ENCODE assay signal across 25 cellular contexts in genomic region chr6:137116807-137117206, GRCh38. TPM values are rescaled to one million over a fixed set of nuclear protein-coding genes. Genes with fewer than 3 reads are reported as not detected.
"Had no signal": no experiment of that assay in that cellular context is flagged by ENCODE, and none has a peak within 500 bp of the region (broad histone marks: within the 10 kb centered on the region; RNA-seq: fewer than 3 reads in every experiment).

No MANE protein-coding gene starts in this region.

- DNase-seq: activated B cell treated with CpG ODN at 0.5 μM for 24 hours; activated CD4-positive, alpha-beta memory T cell treated with anti-CD3 and anti-CD28 coated beads for 36 hours; activated CD4-positive, alpha-beta T cell treated with anti-CD3 and anti-CD28 coated beads, Interleukin-2, amount 10 ng/mL, durations not matched to agents 7 days and 5 days; activated CD8-positive, alpha-beta memory T cell treated with anti-CD3 and anti-CD28 coated beads for 24 hours; activated effector memory CD4-positive, alpha-beta T cell treated with anti-CD3 and anti-CD28 coated beads, Interleukin-2, amount 50 U/mL, for 16 hours; activated naive CD4-positive, alpha-beta T cell treated with anti-CD3 and anti-CD28 coated beads for 36 hours; activated naive CD8-positive, alpha-beta T cell treated with anti-CD3 and anti-CD28 coated beads, Interleukin-2, amount 10 ng/mL, durations not matched to agents 7 days and 5 days; activated T-cell treated with anti-CD3 and anti-CD28 coated beads, Interleukin-2, amount 50 U/mL, for 4 hours; adrenal gland; aorta; MG63; MV-4-11; NCI-H1092 treated with DMSO at 0.1 percent for 48 hours; NCI-H1436; NCI-H187; NCI-H2081; NCI-H446 treated with DMSO at 0.1 percent for 48 hours; NCI-H524 treated with DMSO at 0.1 percent for 48 hours; Peyer's patch; Right ventricle myocardium superior; SJCRH30; SK-N-SH had no signal

- H3K4me3 ChIP-seq: adrenal gland, breast epithelium, MG63, Peyer's patch, SJCRH30 had no signal

- H3K4me1 ChIP-seq: adrenal gland, breast epithelium, SJCRH30 had no signal

- H3K36me3 ChIP-seq: adrenal gland, breast epithelium, MG63, Peyer's patch, SJCRH30 had no signal

- H3K9me3 ChIP-seq: adrenal gland, MG63, SJCRH30, SK-N-SH had no signal

- H3K27me3 ChIP-seq: adrenal gland, breast epithelium, MG63, Peyer's patch, SJCRH30 had no signal

- H3K9ac ChIP-seq: SK-N-SH had no signal

- H3K27ac ChIP-seq: adrenal gland, Peyer's patch, RWPE1, SJCRH30 had no signal

- H3K4me3 Mint-ChIP-seq: activated B cell treated with CpG ODN at 0.5 μM for 24 hours; activated CD4-positive, alpha-beta memory T cell treated with anti-CD3 and anti-CD28 coated beads for 36 hours; activated CD4-positive, alpha-beta T cell treated with anti-CD3 and anti-CD28 coated beads, Interleukin-2, amount 10 ng/mL, durations not matched to agents 7 days and 5 days; activated naive CD4-positive, alpha-beta T cell treated with anti-CD3 and anti-CD28 coated beads for 36 hours; activated naive CD8-positive, alpha-beta T cell treated with anti-CD3 and anti-CD28 coated beads, Interleukin-2, amount 10 ng/mL, durations not matched to agents 7 days and 5 days; activated T-cell treated with anti-CD3 and anti-CD28 coated beads, Interleukin-2, amount 50 U/mL, for 4 hours had no signal

- H3K27ac Mint-ChIP-seq: activated B cell treated with CpG ODN at 0.5 μM for 24 hours; activated CD4-positive, alpha-beta memory T cell treated with anti-CD3 and anti-CD28 coated beads for 36 hours; activated CD4-positive, alpha-beta T cell treated with anti-CD3 and anti-CD28 coated beads, Interleukin-2, amount 10 ng/mL, durations not matched to agents 7 days and 5 days; activated naive CD4-positive, alpha-beta T cell treated with anti-CD3 and anti-CD28 coated beads for 36 hours; activated naive CD8-positive, alpha-beta T cell treated with anti-CD3 and anti-CD28 coated beads, Interleukin-2, amount 10 ng/mL, durations not matched to agents 7 days and 5 days had no signal

- H3K27me3 Mint-ChIP-seq: activated B cell treated with CpG ODN at 0.5 μM for 24 hours; activated CD4-positive, alpha-beta memory T cell treated with anti-CD3 and anti-CD28 coated beads for 36 hours had no signal

- H3K4me2 ChIP-seq: SK-N-SH had no signal

- ATAC-seq: activated T-cell treated with anti-CD3 and anti-CD28 coated beads, Interleukin-2, amount 50 U/mL, for 4 hours had no signal

RNA-seq across cellular contexts. Expression of gene IL22RA2, which starts 56.6 kb away (rescaled TPM):
- total RNA-seq: activated B cell treated with CpG ODN at 0.5 μM for 24 hours; activated CD4-positive, alpha-beta memory T cell treated with anti-CD3 and anti-CD28 coated beads for 36 hours; activated CD4-positive, alpha-beta T cell treated with anti-CD3 and anti-CD28 coated beads, Interleukin-2, amount 10 ng/mL, durations not matched to agents 7 days and 5 days; activated naive CD4-positive, alpha-beta T cell treated with anti-CD3 and anti-CD28 coated beads for 36 hours; activated naive CD8-positive, alpha-beta T cell treated with anti-CD3 and anti-CD28 coated beads, Interleukin-2, amount 10 ng/mL, durations not matched to agents 7 days and 5 days; activated T-cell treated with anti-CD3 and anti-CD28 coated beads, Interleukin-2, amount 50 U/mL, for 4 hours; adrenal gland; aorta; cerebellum; Peyer's patch; Right ventricle myocardium superior; SJCRH30 had no signal
- polyA plus RNA-seq: adrenal gland, aorta, SK-N-SH had no signal
